In the genomic region with DNA sequence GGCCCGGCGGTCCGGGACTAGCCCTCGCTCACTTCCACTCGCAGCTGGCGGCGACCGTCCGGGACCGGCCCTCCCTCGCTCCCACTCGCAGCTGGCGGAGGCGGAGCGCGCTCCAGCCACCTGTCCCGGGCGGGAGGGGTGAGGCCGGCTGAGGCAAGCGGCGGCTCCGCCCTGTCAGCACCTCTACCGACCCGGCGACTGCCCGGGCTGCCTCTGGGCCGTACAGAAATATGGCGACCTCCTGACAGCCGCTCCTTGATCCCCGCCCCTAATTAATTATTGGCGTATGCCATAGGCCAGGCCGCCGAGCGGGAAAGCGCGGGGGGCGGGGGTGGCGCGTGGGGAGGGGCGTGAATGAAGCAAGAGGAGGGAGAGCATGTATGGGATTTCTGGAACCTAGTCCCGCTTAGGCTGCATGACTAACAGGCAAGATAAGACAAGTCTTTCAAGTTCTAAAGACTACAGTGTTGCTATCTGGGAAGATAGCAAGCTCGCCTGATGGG, we compare ENCODE assay signal across 8 cellular contexts. TPM values are rescaled to one million over a fixed set of nuclear protein-coding genes. Genes with fewer than 3 reads are reported as not detected.
DNase-seq lines count a peak whose midpoint lies in the region; ATAC-seq, FAIRE-seq and TF ChIP-seq lines count a peak whose summit lies in the region.

Gene MORC4, minus strand, starts transcription at position 200 of the 503 bp plus-strand sequence. CDS start 243 bp downstream, outside the sequence.

- BruUV-seq in Panc1 (replicated peaks; lab: Mats Ljungman, UMichigan) = no TSS peak

- H3K36me3 Mint-ChIP-seq in naive thymus-derived CD8-positive, alpha-beta T cell = no peaks in the 10 kb centered on the region

- TF ChIP-seq CTCF in C4-2B (conservative IDR thresholded peaks at IDR 0.05) (no peak), GM20000 (IDR thresholded peaks at IDR 0.05; ENCODE audit: extremely low read depth, missing control alignments) (no peak), Panc1 (IDR thresholded peaks at IDR 0.05) (no peak), fibroblast of pulmonary artery (IDR thresholded peaks at IDR 0.05; ENCODE audit: low read length, missing control alignments) (no peak)

- H3K9me3 ChIP-seq in Panc1 (ENCODE audit: control insufficient read depth, insufficient read depth, low read depth, low read length) = no peaks in the 10 kb centered on the region

- H3K4me1 ChIP-seq in Panc1 (ENCODE audit: control insufficient read depth, insufficient read depth, low read length) = peaks cover 7% of the 10 kb centered on the region; the same call in 1 of the 2 replicates

- peak within 1 kb of the TSS; percentile 81 for H3K27ac ChIP-seq in C4-2B
- no peak within 1 kb of the TSS for H3K27ac ChIP-seq in Panc1 (ENCODE audit: low read length)

- ATAC-seq in Panc1 = peak; percentile 96
- ATAC-seq in naive thymus-derived CD8-positive, alpha-beta T cell = peak; percentile 70 to 85

- FAIRE-seq in HTR-8/SVneo (lab: Jason Lieb, UNC) = no peak

- CTCF ChIA-PET in Panc1 (lab: Charles Lee) = interaction anchor here (0.7 kb wide), 1 partner anchor 1071 kb away, joined by 9 read pairs; no protein-coding TSS in a partner anchor

- peak within 1 kb of the TSS; percentile 44 to 89 (median 80) for H3K27ac Mint-ChIP-seq in naive thymus-derived CD8-positive, alpha-beta T cell

- H3K27me3 ChIP-seq in Panc1 (ENCODE audit: control insufficient read depth, insufficient read depth, low read length) = no peaks in the 10 kb centered on the region; the same call in 1 of the 2 replicates

- H3K4me1 Mint-ChIP-seq in naive thymus-derived CD8-positive, alpha-beta T cell = peaks cover 7 to 13% (median 8%) of the 10 kb centered on the region in 4 donors

- POLR2A ChIA-PET in Panc1 (lab: Charles Lee) = interaction anchor here (0.6 kb wide), 1 partner anchor 222 kb away, joined by 3 read pairs; no protein-coding TSS in a partner anchor
- POLR2A ChIA-PET in naive thymus-derived CD8-positive, alpha-beta T cell (lab: Charles Lee) = interaction anchor here (1.8 kb wide), 1 partner anchor 629 kb away, joined by 6 read pairs; the partner anchor contains the start of gene PRPS1

- H3K36me3 ChIP-seq in Panc1 (ENCODE audit: control insufficient read depth, insufficient read depth, low read length) = no peaks in the 10 kb centered on the region; the same call in 1 of the 2 replicates

- peak; percentile 45 for DNase-seq in GM20000 (ENCODE audit: low spot score)
- DNase-seq in HTR-8/SVneo (ENCODE audit: insufficient read length, low spot score) = peak; percentile 12
- peak; percentile 10 for DNase-seq in Panc1 (ENCODE audit: low read depth, low spot score)
- peak; percentile 51 for DNase-seq in activated effector memory CD4-positive, alpha-beta T cell treated with Interleukin-2 at 50 U/mL for 16 hours
- DNase-seq in fibroblast of pulmonary artery (ENCODE audit: low read depth) = peak; percentile 74
- peak; percentile 9 to 76 (median 34) for DNase-seq in naive thymus-derived CD8-positive, alpha-beta T cell
- DNase-seq in stimulated activated naive CD4-positive, alpha-beta T cell (lab: John Stamatoyannopoulos, UW) = peak; percentile 10 to 54 (median 23)

- no peaks in the 10 kb centered on the region for H3K9me3 Mint-ChIP-seq in naive thymus-derived CD8-positive, alpha-beta T cell

- in situ Hi-C loops in Panc1 (cut with HindIII; ENCODE audit: low pct_unique_long_range_greater_than_20kb, low sequenced_read_pairs) = no loop called here

- peak within 1 kb of the TSS; percentile 72 to 94 (median 88) for H3K4me3 Mint-ChIP-seq in naive thymus-derived CD8-positive, alpha-beta T cell

- intact Hi-C loops in Panc1 (cut with micrococcal nuclease; ENCODE audit: unreplicated experiment) = no loop called here

- peak within 1 kb of the TSS; percentile 54 to 88 for H3K4me3 ChIP-seq in Panc1 (ENCODE audit: low read depth in 2 of 2, low read length in 2 of 2)
- H3K4me3 ChIP-seq in fibroblast of pulmonary artery (replicated peaks; ENCODE audit: low read depth, low read length) = peak within 1 kb of the TSS; percentile 58

- peaks cover 0 to 2% (median 0%) of the 10 kb centered on the region in 5 donors for H3K27me3 Mint-ChIP-seq in naive thymus-derived CD8-positive, alpha-beta T cell

RNA-seq across cellular contexts. Expression of gene MORC4, which starts in this region (rescaled TPM):
- total RNA-seq in Panc1 (2021; ENCODE audit: unreplicated experiment) = 7.4 TPM
- polyA plus RNA-seq in Panc1 (2012; ENCODE audit: insufficient read length) = 3.8 TPM
- 10 to 100 TPM in 1 of 2 experiments, 1 to 10 TPM in 1; 9.5 to 10.6 TPM for total RNA-seq in naive thymus-derived CD8-positive, alpha-beta T cell
- 1 to 10 TPM; 2.6 to 4.2 (median 2.6) TPM for polyA plus RNA-seq in naive thymus-derived CD8-positive, alpha-beta T cell

Comparison
In these comparisons a context has a peak if more than half of its experiments do, and no peak if none do; other contexts are left out.
1. DNase-seq: peak in every context shown above with its lines; median percentile 74 in fibroblast of pulmonary artery; 51 in activated effector memory CD4-positive, alpha-beta T cell treated with Interleukin-2 at 50 U/mL for 16 hours; 45 in GM20000; 34 in naive thymus-derived CD8-positive, alpha-beta T cell; 23 in stimulated activated naive CD4-positive, alpha-beta T cell; 12 in HTR-8/SVneo; 10 in Panc1.